Comparison of ENCODE assay signal across 20 cellular contexts in the genomic region with DNA sequence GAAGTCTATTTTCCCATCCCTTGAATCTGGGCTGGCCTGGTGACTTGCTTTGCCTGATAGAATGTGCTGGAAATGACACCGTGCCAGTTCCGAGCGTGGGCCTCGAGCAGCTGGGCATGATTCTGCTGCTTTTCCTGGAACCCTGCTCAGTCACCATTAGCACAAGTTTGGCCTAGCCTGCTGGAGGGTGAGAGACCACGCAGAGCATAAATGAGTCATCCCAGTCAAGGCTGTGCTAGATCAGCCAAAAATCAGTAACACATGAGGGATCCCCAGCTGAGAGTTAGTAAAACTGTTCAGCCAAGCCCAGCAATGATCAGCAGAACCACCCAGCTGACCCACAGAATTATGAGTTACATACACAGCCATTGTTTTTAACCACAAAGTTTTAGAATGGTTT.
DNase-seq lines count a peak whose midpoint lies in the region; ATAC-seq and TF ChIP-seq lines count a peak whose summit lies in the region.
"Had no signal": no experiment of that assay in that cellular context is flagged by ENCODE, and none has a peak within 500 bp of the region (broad histone marks: within the 10 kb centered on the region; RNA-seq: fewer than 3 reads in every experiment).

No MANE protein-coding gene starts in this region.

- H3K9me3 Mint-ChIP-seq in osteocyte (ENCODE audit: unreplicated experiment) (peaks cover 3% of the 10 kb centered on the region), HFFc6 (peaks cover 8% of the 10 kb centered on the region)

- no peak overlapping the region for H3K4me3 ChIP-seq in HFF-Myc (replicated peaks; ENCODE audit: low read depth, low read length)
- H3K4me3 ChIP-seq: BLaER1 treated with 17β-estradiol and CSF1 and Interleukin-3, amounts not matched to agents 10 nM and 100 nM; heart left ventricle; SK-N-MC; testis had no signal

- no peaks in the 10 kb centered on the region for H3K4me1 Mint-ChIP-seq in osteocyte (ENCODE audit: unreplicated experiment)
- H3K4me1 Mint-ChIP-seq in HFFc6 (ENCODE audit: low read depth), result peaks cover 5% of the 10 kb centered on the region

- H3K27me3 Mint-ChIP-seq in osteocyte (ENCODE audit: unreplicated experiment), result peaks cover 37% of the 10 kb centered on the region
- peaks cover 10% of the 10 kb centered on the region for H3K27me3 Mint-ChIP-seq in HFFc6 (ENCODE audit: insufficient read depth)

- TF ChIP-seq CTCF in AG09319 (IDR thresholded peaks at IDR 0.05; ENCODE audit: low read depth, low read length) (no peak), HFF-Myc (IDR thresholded peaks at IDR 0.05; ENCODE audit: low read depth, low read length, missing control alignments) (no peak), osteocyte (IDR thresholded peaks at IDR 0.05) (no peak), HFFc6 (IDR thresholded peaks at IDR 0.05) (no peak)

- no peak overlapping the region for H3K27ac Mint-ChIP-seq in osteocyte (ENCODE audit: unreplicated experiment)
- H3K27ac Mint-ChIP-seq in HFFc6, result no peak overlapping the region

- H3K36me3 Mint-ChIP-seq in osteocyte (ENCODE audit: unreplicated experiment), result no peaks in the 10 kb centered on the region
- H3K36me3 Mint-ChIP-seq in HFFc6 (ENCODE audit: low read depth), result peaks cover 4% of the 10 kb centered on the region; the same call in 1 of the 2 replicates
- H3K36me3 Mint-ChIP-seq: IgD-negative memory B cell had no signal

- H3K4me3 Mint-ChIP-seq in osteocyte (ENCODE audit: unreplicated experiment), result no peak overlapping the region
- no peak overlapping the region for H3K4me3 Mint-ChIP-seq in HFFc6
- H3K4me3 Mint-ChIP-seq: IgD-negative memory B cell had no signal

- ATAC-seq in GM19351 (IDR thresholded peaks at IDR 0.05; ENCODE audit: unreplicated experiment), result no peak
- ATAC-seq: heart left ventricle had no signal

- DNase-seq in AG09319 (ENCODE audit: extremely low read depth, low read depth), result peak; percentile 22
- DNase-seq in HFF-Myc (ENCODE audit: extremely low read depth, low read depth), result peak; percentile 41
- peak; percentile 65 for DNase-seq in brain pericyte (ENCODE audit: low read depth, low spot score)
- peak; percentile 25 for DNase-seq in osteocyte (ENCODE audit: extremely low spot score, unreplicated experiment)
- DNase-seq in COLO829 (ENCODE audit: low spot score), result no peak
- DNase-seq in HFFc6, result no peak
- no peak for DNase-seq in stimulated activated CD4-positive, alpha-beta T cell treated with anti-CD3 and anti-CD28 coated beads, Interleukin-12 subunit alpha, Interleukin-12 subunit beta, amount 100 ng/mL, for 4 hours
- DNase-seq: activated CD4-positive, alpha-beta T cell treated with anti-CD3 and anti-CD28 coated beads for 48 hours; amniotic stem cell; DMS153; heart left ventricle; mesenchymal stem cell; NCI-H526 treated with DMSO at 0.1 percent for 48 hours; OCI-M1; stimulated activated CD4-positive, alpha-beta T cell treated with anti-CD3 and anti-CD28 coated beads, Interleukin-2, amount 100 ng/mL, for 24 hours; testis had no signal

Comparison
In these comparisons a context has a peak if more than half of its experiments do, and no peak if none do; other contexts are left out.
1. DNase-seq: peak in AG09319 (single experiment), HFF-Myc (single experiment), brain pericyte (single experiment) and osteocyte (single experiment); none in COLO829 (single experiment), HFFc6 (single experiment) and stimulated activated CD4-positive, alpha-beta T cell treated with anti-CD3 and anti-CD28 coated beads, Interleukin-12 subunit alpha, Interleukin-12 subunit beta, amount 100 ng/mL, for 4 hours (single experiment).